In genomic region chr5:129094087-129094923, GRCh38 we compare ENCODE assay signal across 8 cellular contexts. TPM values are rescaled to one million over a fixed set of nuclear protein-coding genes. Genes with fewer than 3 reads are reported as not detected.
DNase-seq lines count a peak whose midpoint lies in the region; ATAC-seq, FAIRE-seq and TF ChIP-seq lines count a peak whose summit lies in the region.

TSS of gene ISOC1 (plus strand) at chr5:129094749. CDS start at chr5:129094767, 18 bp downstream.

- H4K20me1 ChIP-seq in keratinocyte (ENCODE audit: control insufficient read depth, extremely low read depth, insufficient read depth, low read length): no peaks in the 10 kb centered on the region

- no peaks in the 10 kb centered on the region for H3K9me1 ChIP-seq in keratinocyte (ENCODE audit: control insufficient read depth, extremely low read depth, insufficient read depth, low read length)

- peak within 1 kb of the TSS; percentile 98 for H3K4me2 ChIP-seq in keratinocyte (ENCODE audit: control insufficient read depth, extremely low read depth, insufficient read depth, low read depth, low read length)

- H2AFZ ChIP-seq in keratinocyte (ENCODE audit: control insufficient read depth, low read length): peak within 1 kb of the TSS; percentile 99

- dilution Hi-C loops in keratinocyte (cut with MboI; ENCODE audit: extremely low pct_ligation_motif_present, low sequenced_read_pairs): no loop called here

- no peaks in the 10 kb centered on the region for H3K9me3 ChIP-seq in keratinocyte (ENCODE audit: control insufficient read depth, low read depth, low read length)

- H3K4me3 ChIP-seq in keratinocyte (ENCODE audit: control insufficient read depth in 2 of 3, extremely low read depth in 1 of 3, insufficient read depth in 2 of 3, low read depth in 1 of 3, low read length in 3 of 3): peak within 1 kb of the TSS; percentile 70 to 83 (median 83)

- peak in 2 of 3 experiments; percentile 11 to 55 for TF ChIP-seq CTCF in keratinocyte (optimal IDR thresholded peaks at IDR 0.05 in 1 of 3, IDR thresholded peaks at IDR 0.05 in 1 of 3, conservative IDR thresholded peaks at IDR 0.05 in 1 of 3; ENCODE audit: extremely low read depth in 1 of 3, insufficient read depth in 2 of 3, low read length in 3 of 3)

- H3K9ac ChIP-seq in keratinocyte (ENCODE audit: control insufficient read depth, extremely low read depth, insufficient read depth, low read length): peak within 1 kb of the TSS; percentile 81

- ATAC-seq in GM19043 (IDR thresholded peaks at IDR 0.05; ENCODE audit: low read depth, unreplicated experiment): peak; percentile 84
- ATAC-seq in HG03354 (IDR thresholded peaks at IDR 0.05; ENCODE audit: poor library complexity, severe bottlenecking, unreplicated experiment): peak; percentile 90

- no peaks in the 10 kb centered on the region for H3K27me3 ChIP-seq in keratinocyte (ENCODE audit: control insufficient read depth, extremely low read depth, insufficient read depth, low read length)

- peak; percentile 80 to 81 for DNase-seq in AML-193 (lab: John Stamatoyannopoulos, UW)
- DNase-seq in NCI-H345 treated with DMSO at 0.1 percent for 48 hours (lab: John Stamatoyannopoulos, UW; ENCODE audit: unreplicated experiment): peak; percentile 70
- DNase-seq in activated CD4-positive, CD25-positive, alpha-beta regulatory T cell treated with anti-CD3 and anti-CD28 coated beads, Interleukin-2, amount 50 U/mL, for 16 hours (ENCODE audit: low read depth, low spot score): peak; percentile 78
- DNase-seq in central memory CD4-positive, alpha-beta T cell: peak; percentile 92
- DNase-seq in keratinocyte (ENCODE audit: low read depth, low spot score): no peak
- peak; percentile 79 to 90 (median 80) for DNase-seq in stimulated activated CD4-positive, alpha-beta T cell treated with anti-CD3 and anti-CD28 coated beads, Interleukin-12 subunit alpha, Interleukin-12 subunit beta, amount 100 ng/mL, for 48 hours (ENCODE audit: low read depth in 2 of 3, low spot score in 1 of 3)

- FAIRE-seq in keratinocyte (lab: Jason Lieb, UNC): no peak

- peak within 1 kb of the TSS; percentile 62 for H3K27ac ChIP-seq in keratinocyte (ENCODE audit: control insufficient read depth, insufficient read depth, low read length)

- peaks cover 12% of the 10 kb centered on the region for H3K79me2 ChIP-seq in keratinocyte (ENCODE audit: control insufficient read depth, insufficient read depth, low read length)

- peaks cover 31% of the 10 kb centered on the region for H3K4me1 ChIP-seq in keratinocyte (ENCODE audit: control insufficient read depth, extremely low read depth, insufficient read depth, low read length)

- H3K36me3 ChIP-seq in keratinocyte (ENCODE audit: control insufficient read depth in 2 of 2, extremely low read depth in 1 of 2, insufficient read depth in 2 of 2, low read length in 2 of 2): no peaks in the 10 kb centered on the region

RNA-seq across cellular contexts. Expression of gene ISOC1, which starts in this region (rescaled TPM):
- 16.4 to 26.4 TPM (median 16.8 TPM) in 3 replicates for polyA plus RNA-seq in keratinocyte
- 11.2 TPM for polyA plus RNA-seq in keratinocyte (2011; ENCODE audit: low read depth)
- 16.5 and 21.6 TPM in 2 replicates for polyA plus RNA-seq in keratinocyte (2011; cell fraction: cytosol; rRNA removed)
- 11.5 and 12.2 TPM in 2 replicates for polyA plus RNA-seq in keratinocyte (2011; cell fraction: nucleus; rRNA removed)
- polyA plus RNA-seq in keratinocyte (2012; ENCODE audit: low replicate concordance): 13.7 and 16.6 TPM in 2 replicates
- 2.7 to 18.3 TPM (median 10.0 TPM) in 3 replicates for polyA minus RNA-seq in keratinocyte
- 19.2 TPM for polyA minus RNA-seq in keratinocyte (2011; cell fraction: cytosol; rRNA and poly(A)+ RNA removed)
- 4.4 and 7.9 TPM in 2 replicates for polyA minus RNA-seq in keratinocyte (2011; cell fraction: nucleus; rRNA and poly(A)+ RNA removed)
